In the genomic region with DNA sequence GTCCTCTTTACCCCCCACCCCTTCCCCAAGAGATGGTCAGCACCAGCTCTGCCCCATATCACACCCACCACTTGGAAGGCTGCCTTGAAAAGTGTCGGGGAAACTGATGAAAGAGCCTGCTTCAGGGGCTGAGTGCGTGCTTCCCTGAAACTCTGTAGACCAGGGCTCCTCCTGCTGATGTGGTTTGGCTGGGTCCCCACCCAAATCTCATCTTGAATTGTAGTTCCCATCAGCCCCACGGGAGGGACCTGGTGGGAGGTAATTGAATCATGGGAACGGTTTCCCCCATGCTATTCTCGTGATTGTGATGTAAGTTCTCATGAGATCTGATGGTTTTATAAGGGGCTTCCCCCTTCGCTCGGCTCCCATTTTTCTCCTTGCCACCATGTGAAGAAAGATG, we compare ENCODE assay signal across 25 cellular contexts. TPM values are rescaled to one million over a fixed set of nuclear protein-coding genes. Genes with fewer than 3 reads are reported as not detected.
A peak's percentile ranks its signal among the peaks of the same experiment; 100 is the strongest.
DNase-seq lines count a peak whose midpoint lies in the region; ATAC-seq, FAIRE-seq and TF ChIP-seq lines count a peak whose summit lies in the region.
"Had no signal": no experiment of that assay in that cellular context is flagged by ENCODE, and none has a peak within 500 bp of the region (broad histone marks: within the 10 kb centered on the region; RNA-seq: fewer than 3 reads in every experiment).

No MANE protein-coding gene starts in this region.

- H4K20me1 ChIP-seq in K562 (replicated peaks; ENCODE audit: control insufficient read depth, insufficient read depth, low read length): peaks cover 10% of the 10 kb centered on the region
- H4K20me1 ChIP-seq: BLaER1 had no signal

- H3K4me3 ChIP-seq in K562 (no peak overlapping the region), left ventricle myocardium inferior (no peak overlapping the region)
- H3K4me3 ChIP-seq: BLaER1, GM12878 had no signal

- H2AFZ ChIP-seq in K562 (ENCODE audit: low read depth, low read length): no peak overlapping the region

- H3K36me3 ChIP-seq in K562 (ENCODE audit: control insufficient read depth, insufficient read depth, low read length) (no peaks in the 10 kb centered on the region), left ventricle myocardium inferior (no peaks in the 10 kb centered on the region)
- H3K36me3 ChIP-seq: BE2C, BLaER1 had no signal

- H3K4me1 ChIP-seq in K562 (replicated peaks in 1 of 2; ENCODE audit: control insufficient read depth in 2 of 2, insufficient read depth in 2 of 2, low read length in 2 of 2): no peaks in the 10 kb centered on the region
- no peaks in the 10 kb centered on the region for H3K4me1 ChIP-seq in left ventricle myocardium inferior
- H3K4me1 ChIP-seq: BE2C, BLaER1 had no signal

- CTCF ChIA-PET in K562 (lab: Yijun Ruan, JAX; ENCODE audit: low intra/inter-chr PET ratio): interaction anchor here (0.6 kb wide), 1 partner anchor 8 kb away, joined by 3 read pairs; no protein-coding TSS in a partner anchor

- H3K9ac ChIP-seq in K562 (ENCODE audit: insufficient read depth in 1 of 2, low read depth in 2 of 2, low read length in 2 of 2): no peak overlapping the region
- H3K9ac ChIP-seq: BLaER1 had no signal

- DNase-seq in SK-MEL-5 (ENCODE audit: low read depth, low spot score) (peak; percentile 11), K562 (ENCODE audit: extremely low read depth in 1 of 4, low spot score in 3 of 4) (no peak), NCI-H2171 treated with DMSO at 0.1 percent for 48 hours (lab: John Stamatoyannopoulos, UW) (no peak), left ventricle myocardium inferior (no peak), NCI-H2107 treated with DMSO at 0.1 percent for 48 hours (lab: John Stamatoyannopoulos, UW; ENCODE audit: unreplicated experiment) (no peak)
- DNase-seq: 8988T; ACHN; BE2C; C1 segment of cervical spinal cord; CD4-positive, alpha-beta memory T cell; CD4-positive, CD25-positive, alpha-beta regulatory T cell; CD8-positive, alpha-beta memory T cell; COR-L47; DMS 273 treated with DMSO at 0.1 percent for 48 hours; DMS153; DMS53; DMS79; DND-41; EL; GDM1 had no signal

- 2% methylated on average over 7 of the region's 7 CpGs for WGBS in K562 (ENCODE audit: insufficient coverage, low coverage, missing lambda C conversion rate)

- intact Hi-C loops in K562 (cut with micrococcal nuclease) (no loop called here), left ventricle myocardium inferior (cut with micrococcal nuclease) (no loop called here)

- no peak for TF ChIP-seq POLR2A in K562 (conservative IDR thresholded peaks at IDR 0.05)

- no peaks in the 10 kb centered on the region for H3K9me1 ChIP-seq in K562 (ENCODE audit: control insufficient read depth, insufficient read depth, low read length)

- FAIRE-seq in K562 (lab: Jason Lieb, UNC): no peak
- FAIRE-seq: A204.1, GM12878, GM12892, GM18507 had no signal

- H3K4me2 ChIP-seq in K562 (ENCODE audit: insufficient read depth, low read length): no peak overlapping the region
- H3K4me2 ChIP-seq: BLaER1 had no signal

- POLR2A ChIA-PET in K562 (lab: Yijun Ruan, JAX): interaction anchor here (1.0 kb wide), 1 partner anchor 35 kb away, joined by 3 read pairs; no protein-coding TSS in a partner anchor

- in situ Hi-C loops in SK-MEL-5 (cut with HindIII; ENCODE audit: low pct_unique_long_range_greater_than_20kb, low sequenced_read_pairs): no loop called here
- in situ Hi-C loops in K562 (cut with MboI): no loop called here

- no TSS peak for BruUV-seq in K562 (replicated peaks; lab: Mats Ljungman, UMichigan)

- ATAC-seq in K562: peak; percentile 72
- ATAC-seq: GM12878 had no signal

- H3K27me3 ChIP-seq in K562 (ENCODE audit: control insufficient read depth in 2 of 2, insufficient read depth in 2 of 2, low read length in 2 of 2): peaks cover 44 to 74% of the 10 kb centered on the region in 2 experiments; a peak in 4 of 5 replicates
- peaks cover 7% of the 10 kb centered on the region for H3K27me3 ChIP-seq in left ventricle myocardium inferior (ENCODE audit: low read depth)
- H3K27me3 ChIP-seq: BE2C, BLaER1 had no signal

- H3K27ac ChIP-seq in K562 (ENCODE audit: extremely low read depth, low read depth, low read length) (no peak overlapping the region), left ventricle myocardium inferior (replicated peaks) (no peak overlapping the region)
- H3K27ac ChIP-seq: BLaER1 had no signal

- H3K9me3 ChIP-seq in K562 (replicated peaks; ENCODE audit: control insufficient read depth, insufficient read depth, low read depth, low read length): no peaks in the 10 kb centered on the region
- no peaks in the 10 kb centered on the region for H3K9me3 ChIP-seq in left ventricle myocardium inferior (replicated peaks)
- H3K9me3 ChIP-seq: BE2C, BLaER1 had no signal

- TF ChIP-seq CTCF in K562 (IDR thresholded peaks at IDR 0.05 in 2 of 3, conservative IDR thresholded peaks at IDR 0.05 in 1 of 3; ENCODE audit: insufficient read depth in 2 of 3, low read depth in 1 of 3, low read length in 3 of 3) (peak; percentile 35 to 70 (median 36); a peak in 5 of 6 replicates), left ventricle myocardium inferior (IDR thresholded peaks at IDR 0.05; ENCODE audit: borderline replicate concordance) (no peak)

- no peak for TF ChIP-seq EP300 in K562 (IDR thresholded peaks at IDR 0.05; ENCODE audit: low read length)

- TF ChIP-seq RAD21 in K562 (CRISPR knock-in tag; conservative IDR thresholded peaks at IDR 0.05 in 1 of 2, IDR thresholded peaks at IDR 0.05 in 1 of 2): peak in 1 of 2 experiments; percentile 31; a peak in 1 of 4 replicates

- no peaks in the 10 kb centered on the region for H3K79me2 ChIP-seq in K562 (ENCODE audit: control insufficient read depth, insufficient read depth, low read length)

TF ChIP-seq in K562, 482 proteins besides CTCF, POLR2A, EP300 and RAD21:
- no peak for TF ChIP-seq SMAD4 (CRISPR knock-in tag; conservative IDR thresholded peaks at IDR 0.05)
- no peak for TF ChIP-seq KLF13 (tag; IDR thresholded peaks at IDR 0.05; ENCODE audit: borderline replicate concordance, low read depth)
- TF ChIP-seq SPI1 (IDR thresholded peaks at IDR 0.05; ENCODE audit: borderline replicate concordance, low read depth, low read length): no peak
- 0 out of 2 replicates have a peak, but pooled peaks have one; percentile 6 for TF ChIP-seq SMC3 (conservative IDR thresholded peaks at IDR 0.05; ENCODE audit: insufficient read depth, low read depth, low read length)
- no peak for TF ChIP-seq SMAD1 (IDR thresholded peaks at IDR 0.05; ENCODE audit: low read depth, low read length, partially characterized antibody)
- no peak for TF ChIP-seq RBM15 (IDR thresholded peaks at IDR 0.05; ENCODE audit: insufficient read depth, low read length)
- TF ChIP-seq ZBTB1 (CRISPR knock-in tag; IDR thresholded peaks at IDR 0.05; ENCODE audit: borderline replicate concordance, low read depth): no peak

RNA-seq across cellular contexts. Expression of a gene that starts 36.4 kb away (rescaled TPM):
- total RNA-seq in SK-MEL-5 (2014; rRNA removed; shearing (Covaris generic)): 9.6 and 10.1 TPM in 2 replicates
- 18.9 and 26.1 TPM in 2 replicates for polyA plus RNA-seq in SK-MEL-5 (2015; cell fraction: cytosol; rRNA removed)
- polyA plus RNA-seq in SK-MEL-5 (2015; cell fraction: nucleus; rRNA removed): 3.5 and 7.5 TPM in 2 replicates
- 33.9 and 77.3 TPM in 2 replicates for total RNA-seq in K562 (2011; cell fraction: chromatin; rRNA removed; ENCODE audit: low replicate concordance)
- total RNA-seq in K562 (2011; cell fraction: nucleolus; rRNA removed): 66.1 and 66.7 TPM in 2 replicates
- 56.1 and 65.5 TPM in 2 replicates for total RNA-seq in K562 (2011; cell fraction: nucleoplasm; rRNA removed)
- total RNA-seq in K562 (2014; rRNA removed) (12.6 and 16.1 TPM in 2 replicates), K562 (2014; rRNA removed; fragmentation: Illumina TruSeq; extraction: Trizol) (16.9 and 17.5 TPM in 2 replicates), K562 (2015; rRNA removed; fragmentation: Illumina TruSeq; extraction: Trizol) (21.1 and 22.3 TPM in 2 replicates), K562 (2021) (30.5 and 34.3 TPM in 2 replicates), left ventricle myocardium inferior (9.6 TPM)
- polyA plus RNA-seq in K562 (2011; rRNA removed) (22.7 and 23.8 TPM in 2 replicates), K562 (2014; fragmentation: Illumina TruSeq; extraction: Trizol) (31.3 and 34.6 TPM in 2 replicates), K562 (2014; fragmentation: Nextera tagmentation; extraction: Ambion mirVana) (1 to 10 TPM; 6.2 to 7.2 TPM), K562 (2014; rRNA removed) (23.8 and 25.0 TPM in 2 replicates)
- polyA plus RNA-seq in K562 (2011; cell fraction: cytosol; rRNA removed): 32.6 and 43.7 TPM in 2 replicates
- polyA plus RNA-seq in K562 (2011; cell fraction: nucleus; rRNA removed): 13.0 and 14.5 TPM in 2 replicates
- 17.8 and 18.4 TPM in 2 replicates for polyA plus RNA-seq in K562 (2012)
- polyA minus RNA-seq in K562 (2011; rRNA and poly(A)+ RNA removed): 33.0 and 43.8 TPM in 2 replicates
- 21.5 and 26.2 TPM in 2 replicates for polyA minus RNA-seq in K562 (2011; cell fraction: cytosol; rRNA and poly(A)+ RNA removed)
- 17.5 and 25.4 TPM in 2 replicates for polyA minus RNA-seq in K562 (2011; cell fraction: nucleus; rRNA and poly(A)+ RNA removed)

RNA-seq across cellular contexts. Expression of a gene that starts 47.0 kb away (rescaled TPM):
- total RNA-seq in SK-MEL-5 (2014; rRNA removed; shearing (Covaris generic)): 34.5 and 36.7 TPM in 2 replicates
- polyA plus RNA-seq in SK-MEL-5 (2015; cell fraction: cytosol; rRNA removed): 28.7 and 39.3 TPM in 2 replicates
- 68.9 and 71.0 TPM in 2 replicates for polyA plus RNA-seq in SK-MEL-5 (2015; cell fraction: nucleus; rRNA removed)
- 234 and 244 TPM in 2 replicates for total RNA-seq in K562 (2011; cell fraction: chromatin; rRNA removed; ENCODE audit: low replicate concordance)
- 128 and 134 TPM in 2 replicates for total RNA-seq in K562 (2011; cell fraction: nucleolus; rRNA removed)
- 155 and 169 TPM in 2 replicates for total RNA-seq in K562 (2011; cell fraction: nucleoplasm; rRNA removed)
- 49.0 and 53.6 TPM in 2 replicates for total RNA-seq in K562 (2014; rRNA removed)
- 53.3 and 59.5 TPM in 2 replicates for total RNA-seq in K562 (2014; rRNA removed; fragmentation: Illumina TruSeq; extraction: Trizol)
- 55.6 and 57.7 TPM in 2 replicates for total RNA-seq in K562 (2015; rRNA removed; fragmentation: Illumina TruSeq; extraction: Trizol)
- 67.1 and 71.4 TPM in 2 replicates for total RNA-seq in K562 (2021)
- 51.9 and 54.7 TPM in 2 replicates for polyA plus RNA-seq in K562 (2011; rRNA removed)
- polyA plus RNA-seq in K562 (2011; cell fraction: cytosol; rRNA removed): 37.2 and 38.9 TPM in 2 replicates
- 127 and 175 TPM in 2 replicates for polyA plus RNA-seq in K562 (2011; cell fraction: nucleus; rRNA removed)
- 43.9 and 49.7 TPM in 2 replicates for polyA plus RNA-seq in K562 (2012)
- 58.6 and 65.0 TPM in 2 replicates for polyA plus RNA-seq in K562 (2014; fragmentation: Illumina TruSeq; extraction: Trizol)
- polyA plus RNA-seq in K562 (2014; fragmentation: Nextera tagmentation; extraction: Ambion mirVana): 10 to 100 TPM; 11.4 to 16.3 TPM
- 52.2 and 52.9 TPM in 2 replicates for polyA plus RNA-seq in K562 (2014; rRNA removed)
- polyA minus RNA-seq in K562 (2011; rRNA and poly(A)+ RNA removed): 120 TPM in 2 replicates
- 47.9 and 55.8 TPM in 2 replicates for polyA minus RNA-seq in K562 (2011; cell fraction: cytosol; rRNA and poly(A)+ RNA removed)
- 59.9 and 83.1 TPM in 2 replicates for polyA minus RNA-seq in K562 (2011; cell fraction: nucleus; rRNA and poly(A)+ RNA removed)
- 34.9 TPM for total RNA-seq in left ventricle myocardium inferior
